Comparison of ENCODE assay signal across 16 cellular contexts in genomic region chr6:129623008-129623732, GRCh38.
DNase-seq lines count a peak whose midpoint lies in the region; ATAC-seq, FAIRE-seq and TF ChIP-seq lines count a peak whose summit lies in the region.
"Had no signal": no experiment of that assay in that cellular context is flagged by ENCODE, and none has a peak within 500 bp of the region (broad histone marks: within the 10 kb centered on the region; RNA-seq: fewer than 3 reads in every experiment).

No MANE protein-coding gene starts in this region.

- H3K9me3 Mint-ChIP-seq in progenitor cell of endocrine pancreas (ENCODE audit: low read depth), result peaks cover 3% of the 10 kb centered on the region
- H3K9me3 Mint-ChIP-seq: CD4-positive, CD25-positive, alpha-beta regulatory T cell had no signal

- H3K27me3 ChIP-seq in endothelial cell of umbilical vein (ENCODE audit: control insufficient read depth in 2 of 2, insufficient read depth in 2 of 2, low read length in 2 of 2), result no peaks in the 10 kb centered on the region
- H3K27me3 ChIP-seq: left lung had no signal

- H4K20me1 ChIP-seq in endothelial cell of umbilical vein (replicated peaks; ENCODE audit: control insufficient read depth, extremely low read depth, insufficient read depth, low read length), result no peaks in the 10 kb centered on the region

- POLR2A ChIA-PET in endothelial cell of umbilical vein (lab: Charles Lee), result interaction anchor here (0.6 to 0.7 kb wide), 2 partner anchors 121 to 359 kb away, joined by 4 to 6 read pairs; no protein-coding TSS in a partner anchor

- peaks cover 2% of the 10 kb centered on the region for H3K4me1 Mint-ChIP-seq in progenitor cell of endocrine pancreas (ENCODE audit: low read depth)

- H3K9me1 ChIP-seq in endothelial cell of umbilical vein (replicated peaks; ENCODE audit: control insufficient read depth, extremely low read depth, insufficient read depth, low read length), result no peaks in the 10 kb centered on the region

- peaks cover 21% of the 10 kb centered on the region for H3K4me1 ChIP-seq in endothelial cell of umbilical vein (ENCODE audit: control insufficient read depth, extremely low read depth, insufficient read depth, low read length)

- H2AFZ ChIP-seq in endothelial cell of umbilical vein (ENCODE audit: low read depth, low read length), result no peak overlapping the region

- no peak overlapping the region for H3K4me3 Mint-ChIP-seq in progenitor cell of endocrine pancreas (ENCODE audit: low read depth)
- H3K4me3 Mint-ChIP-seq: CD4-positive, CD25-positive, alpha-beta regulatory T cell had no signal

- H3K9me3 ChIP-seq in endothelial cell of umbilical vein (replicated peaks; ENCODE audit: control insufficient read depth, insufficient read depth, low read length), result no peaks in the 10 kb centered on the region
- H3K9me3 ChIP-seq: left lung had no signal

- ATAC-seq in GM18520 (IDR thresholded peaks at IDR 0.05; ENCODE audit: unreplicated experiment), result peak; percentile 64
- ATAC-seq in GM21619 (IDR thresholded peaks at IDR 0.05; ENCODE audit: unreplicated experiment), result peak; percentile 66
- peak; percentile 48 for ATAC-seq in HG03175 (IDR thresholded peaks at IDR 0.05; ENCODE audit: unreplicated experiment)
- no peak for ATAC-seq in GM19324 (IDR thresholded peaks at IDR 0.05; ENCODE audit: low FRiP score, unreplicated experiment)
- ATAC-seq: activated CD4-positive, CD25-positive, alpha-beta regulatory T cell treated with anti-CD3 and anti-CD28 coated beads, Interleukin-2, amount 50 U/mL, for 24 hours; left lung had no signal

- DNase-seq in endothelial cell of umbilical vein (ENCODE audit: low read depth, low spot score), result peak; percentile 65
- DNase-seq in 8988T, result no peak
- DNase-seq in activated CD4-positive, alpha-beta T cell treated with anti-CD3 and anti-CD28 coated beads for 1 hour, result no peak
- DNase-seq in progenitor cell of endocrine pancreas (ENCODE audit: low spot score, unreplicated experiment), result no peak
- DNase-seq: activated naive CD4-positive, alpha-beta T cell treated with Interleukin-2 at 50 U/mL for 16 hours; CD4-positive, CD25-positive, alpha-beta regulatory T cell; foreskin fibroblast; H7; Karpas-422; left lung; Right ventricle myocardium superior had no signal

- TF ChIP-seq CTCF in endothelial cell of umbilical vein (IDR thresholded peaks at IDR 0.05; ENCODE audit: extremely low read depth in 1 of 2, insufficient read depth in 1 of 2, low read depth in 1 of 2, low read length in 2 of 2) (no peak), progenitor cell of endocrine pancreas (IDR thresholded peaks at IDR 0.05; ENCODE audit: unreplicated experiment) (no peak)

- H3K27ac Mint-ChIP-seq in progenitor cell of endocrine pancreas, result no peak overlapping the region
- H3K27ac Mint-ChIP-seq: CD4-positive, CD25-positive, alpha-beta regulatory T cell had no signal

- TSS peak; percentile 46 for BruUV-seq in endothelial cell of umbilical vein (replicated peaks; lab: Mats Ljungman, UMichigan)

- H3K27me3 Mint-ChIP-seq in progenitor cell of endocrine pancreas, result no peaks in the 10 kb centered on the region
- H3K27me3 Mint-ChIP-seq: CD4-positive, CD25-positive, alpha-beta regulatory T cell had no signal

- intact Hi-C loops in endothelial cell of umbilical vein (cut with micrococcal nuclease), result loop anchor here (1.0 kb wide), 1 partner anchor 107 kb away; no protein-coding TSS in a partner anchor

- H3K9ac ChIP-seq in endothelial cell of umbilical vein (replicated peaks; ENCODE audit: extremely low read depth, insufficient read depth, low read length), result peak overlapping the region; percentile 9

- dilution Hi-C loops in endothelial cell of umbilical vein (cut with MboI; ENCODE audit: extremely low pct_ligation_motif_present, low sequenced_read_pairs), result no loop called here

- FAIRE-seq in endothelial cell of umbilical vein (lab: Jason Lieb, UNC), result peak; percentile 53

- CTCF ChIA-PET in endothelial cell of umbilical vein (lab: Charles Lee), result interaction anchor here (0.8 to 1.6 kb wide), 4 partner anchors 9 to 398 kb away, joined by 3 to 6 read pairs (median 4); no protein-coding TSS in a partner anchor

- no peak for TF ChIP-seq POLR2A in endothelial cell of umbilical vein (IDR thresholded peaks at IDR 0.05; ENCODE audit: low read depth, low read length)

- H3K27ac ChIP-seq in endothelial cell of umbilical vein (ENCODE audit: insufficient read depth, low read depth, low read length), result peak overlapping the region; percentile 57
- H3K27ac ChIP-seq: left lung had no signal

- H3K36me3 ChIP-seq in endothelial cell of umbilical vein (ENCODE audit: control insufficient read depth in 2 of 2, extremely low read depth in 1 of 2, insufficient read depth in 2 of 2, low read length in 2 of 2), result peaks cover 3 to 11% of the 10 kb centered on the region in 2 experiments

- peak overlapping the region; percentile 58 for H3K4me2 ChIP-seq in endothelial cell of umbilical vein (ENCODE audit: insufficient read depth, low read length)

- no peaks in the 10 kb centered on the region for H3K79me2 ChIP-seq in endothelial cell of umbilical vein (ENCODE audit: control insufficient read depth, insufficient read depth, low read length)

- H3K36me3 Mint-ChIP-seq in progenitor cell of endocrine pancreas (ENCODE audit: insufficient read depth), result peaks cover 13% of the 10 kb centered on the region

- no peak overlapping the region for H3K4me3 ChIP-seq in endothelial cell of umbilical vein (replicated peaks in 1 of 3; ENCODE audit: insufficient read depth in 1 of 3, low read depth in 1 of 3, low read length in 3 of 3)
- H3K4me3 ChIP-seq: left lung had no signal

TF ChIP-seq in endothelial cell of umbilical vein, 7 proteins besides CTCF, POLR2A, EP300 and RAD21:
- TF ChIP-seq JUN (IDR thresholded peaks at IDR 0.05; ENCODE audit: borderline replicate concordance, insufficient read depth, insufficient read length, low read depth), result peak; percentile 50
- no peak for TF ChIP-seq FOS (IDR thresholded peaks at IDR 0.05; ENCODE audit: borderline replicate concordance, insufficient read depth, low read length)
TF ChIP-seq in endothelial cell of umbilical vein: peak in this region for 1.
